1 cellular context compared by ENCODE assay signal in genomic region chr12:49983892-49984291, GRCh38.
TF ChIP-seq lines count a peak whose summit lies in the region.

No MANE protein-coding gene starts in this region.

TF ChIP-seq in A549, 52 proteins besides CTCF, POLR2A, EP300 and RAD21:
- TF ChIP-seq ELK1 (IDR thresholded peaks at IDR 0.05; ENCODE audit: low read depth, low read length), result no peak
- no peak for TF ChIP-seq RNF2 (IDR thresholded peaks at IDR 0.05; ENCODE audit: borderline replicate concordance, low read depth)
- no peak for TF ChIP-seq CBX8 (IDR thresholded peaks at IDR 0.05)
